Comparison of ENCODE assay signal across 8 cellular contexts in genomic region chr14:101721951-101722661, GRCh38.
DNase-seq lines count a peak whose midpoint lies in the region; ATAC-seq, FAIRE-seq and TF ChIP-seq lines count a peak whose summit lies in the region.

No MANE protein-coding gene starts in this region.

- no peaks in the 10 kb centered on the region for H3K9me3 ChIP-seq in adipocyte (ENCODE audit: control insufficient read depth, low read length)

- no peaks in the 10 kb centered on the region for H3K4me1 ChIP-seq in adipocyte (ENCODE audit: control insufficient read depth, insufficient read depth, low read length)

- DNase-seq in H54 (ENCODE audit: insufficient read length, low spot score) (no peak), SW 1271 (lab: John Stamatoyannopoulos, UW) (peak; percentile 92 to 98), adipocyte (ENCODE audit: low read depth) (peak; percentile 16), memory B cell (ENCODE audit: low spot score in 2 of 2) (no peak), NCI-H1436 (lab: John Stamatoyannopoulos, UW) (no peak)
- DNase-seq in stimulated activated naive CD8-positive, alpha-beta T cell treated with anti-CD3 and anti-CD28 coated beads, Interleukin-15, Interleukin-2, amounts not matched to agents 100 U/mL and 50 U/mL, for 24 hours: peak; percentile 71

- peaks cover 13% of the 10 kb centered on the region for H3K27me3 Mint-ChIP-seq in memory B cell

- ATAC-seq in memory B cell (ENCODE audit: low read depth) (peak; percentile 76), HG03442 (IDR thresholded peaks at IDR 0.05; ENCODE audit: unreplicated experiment) (no peak), HG02571 (IDR thresholded peaks at IDR 0.05; ENCODE audit: unreplicated experiment) (no peak)
- ATAC-seq in stimulated activated naive CD8-positive, alpha-beta T cell treated with anti-CD3 and anti-CD28 coated beads, Interleukin-15, Interleukin-2, amounts not matched to agents 100 U/mL and 50 U/mL, for 24 hours: peak; percentile 87

- H3K9me3 Mint-ChIP-seq in memory B cell: no peaks in the 10 kb centered on the region

- H3K27ac Mint-ChIP-seq in memory B cell: no peak overlapping the region

- FAIRE-seq in H54 (lab: Jason Lieb, UNC): peak; percentile 93

- TF ChIP-seq POLR2A in H54 (IDR thresholded peaks at IDR 0.05; ENCODE audit: low read depth, low read length): no peak

- no peaks in the 10 kb centered on the region for H3K36me3 Mint-ChIP-seq in memory B cell

- peaks cover 15% of the 10 kb centered on the region for H3K27me3 ChIP-seq in adipocyte (replicated peaks; ENCODE audit: control insufficient read depth, insufficient read depth, low read length)

- H3K4me3 Mint-ChIP-seq in memory B cell: no peak overlapping the region

- H3K4me3 ChIP-seq in adipocyte (ENCODE audit: low read length): no peak overlapping the region

- no peak overlapping the region for H3K9ac ChIP-seq in adipocyte (ENCODE audit: low read length)

- H3K4me1 Mint-ChIP-seq in memory B cell: peaks cover 8% of the 10 kb centered on the region

- no peaks in the 10 kb centered on the region for H3K36me3 ChIP-seq in adipocyte (ENCODE audit: control insufficient read depth, insufficient read depth, low read length, severe bottlenecking)

Comparison
In these comparisons a context has a peak if more than half of its experiments do, and no peak if none do; other contexts are left out.
1. DNase-seq: peak in SW 1271 (2 of 2), adipocyte (single experiment) and stimulated activated naive CD8-positive, alpha-beta T cell treated with anti-CD3 and anti-CD28 coated beads, Interleukin-15, Interleukin-2, amounts not matched to agents 100 U/mL and 50 U/mL, for 24 hours (single experiment); none in H54 (single experiment), memory B cell (0 of 2) and NCI-H1436 (single experiment).
2. ATAC-seq: peak in memory B cell (single experiment) and stimulated activated naive CD8-positive, alpha-beta T cell treated with anti-CD3 and anti-CD28 coated beads, Interleukin-15, Interleukin-2, amounts not matched to agents 100 U/mL and 50 U/mL, for 24 hours (single experiment); none in HG03442 (single experiment) and HG02571 (single experiment).